ENCODE assay signal across 15 cellular contexts in the genomic region with DNA sequence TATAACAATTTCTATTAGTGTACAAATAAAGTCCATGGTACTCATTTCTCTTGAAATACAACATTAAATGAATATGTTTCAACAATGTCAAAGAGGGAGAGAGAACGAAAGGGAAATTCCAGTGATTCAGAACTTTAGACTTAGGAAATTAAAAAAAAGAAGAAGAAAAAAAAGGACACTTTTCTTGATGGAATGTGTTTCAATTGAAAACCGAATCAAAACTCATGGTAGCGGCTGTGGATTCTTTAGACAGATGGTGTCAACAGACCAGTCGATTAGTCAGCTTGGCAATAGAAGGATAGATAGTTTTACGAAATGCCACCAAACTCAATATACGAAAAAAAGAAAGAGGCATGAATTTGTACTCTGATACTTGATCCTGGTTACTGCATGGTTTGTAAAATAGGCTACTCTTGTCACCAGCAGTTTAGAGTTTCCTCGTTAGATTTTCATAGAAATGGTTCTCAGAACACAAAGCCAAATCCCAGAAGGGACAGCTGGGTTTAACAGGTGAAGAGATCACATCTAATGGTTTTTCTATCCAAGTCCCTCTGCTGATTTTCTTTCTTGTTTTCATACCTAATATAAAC.
DNase-seq lines count a peak whose midpoint lies in the region; TF ChIP-seq lines count a peak whose summit lies in the region.
"Had no signal": no experiment of that assay in that cellular context is flagged by ENCODE, and none has a peak within 500 bp of the region (broad histone marks: within the 10 kb centered on the region; RNA-seq: fewer than 3 reads in every experiment).

No MANE protein-coding gene starts in this region.

- no TSS peak for BruUV-seq in A673 (replicated peaks; lab: Mats Ljungman, UMichigan)

- peak overlapping the region; percentile 47 for H3K27ac ChIP-seq in A673 (ENCODE audit: low read depth, low read length, poor library complexity, severe bottlenecking)
- H3K27ac ChIP-seq: colonic mucosa, gastrocnemius medialis, uterus had no signal

- POLR2A ChIA-PET in A673 (lab: Charles Lee; ENCODE audit: low non-redundant PET): no interaction called here

- H3K4me3 ChIP-seq in A673 (ENCODE audit: low read depth, low read length, poor library complexity, severe bottlenecking) (peak overlapping the region; percentile 27), GM12865 (ENCODE audit: low read depth, low read length) (peak overlapping the region; percentile 7; the same call in 1 of the 2 replicates), WI38 (ENCODE audit: low read depth, low read length) (peak overlapping the region; percentile 25), lower leg skin (ENCODE audit: low read depth, poor library complexity, severe bottlenecking) (no peak overlapping the region)
- H3K4me3 ChIP-seq: colonic mucosa, uterus had no signal

- H3K9me3 ChIP-seq in A673 (ENCODE audit: low read depth, low read length, poor library complexity, severe bottlenecking): no peaks in the 10 kb centered on the region
- H3K9me3 ChIP-seq: colonic mucosa, gastrocnemius medialis, uterus had no signal

- H3K36me3 ChIP-seq in A673 (ENCODE audit: insufficient read depth, low read length, poor library complexity, severe bottlenecking): no peaks in the 10 kb centered on the region
- H3K36me3 ChIP-seq: colonic mucosa, gastrocnemius medialis, uterus had no signal

- CTCF ChIA-PET in A673 (lab: Charles Lee): no interaction called here

- DNase-seq in A673 (ENCODE audit: low spot score) (no peak), GM12865 (ENCODE audit: low read depth) (no peak), kidney glomerular epithelial cell (lab: John Stamatoyannopoulos, UW) (peak; percentile 46), DMS79 (lab: John Stamatoyannopoulos, UW) (no peak), pons (ENCODE audit: low spot score) (no peak), lower leg skin (ENCODE audit: low spot score in 2 of 2) (no peak)
- DNase-seq in activated CD8-positive, alpha-beta memory T cell treated with anti-CD3 and anti-CD28 coated beads, Interleukin-2, amount 50 U/mL, for 4 hours: no peak
- DNase-seq: activated naive CD4-positive, alpha-beta T cell treated with anti-CD3 and anti-CD28 coated beads, Interleukin-2, amount 10 ng/mL, durations not matched to agents 7 days and 5 days; colonic mucosa; gastrocnemius medialis; NCI-H345; nucleus accumbens; T-helper 9 cell; uterus had no signal

- TF ChIP-seq CTCF in A673 (conservative IDR thresholded peaks at IDR 0.05; ENCODE audit: low read depth, low read length) (no peak), GM12865 (IDR thresholded peaks at IDR 0.05; ENCODE audit: insufficient read depth, low read depth, low read length, missing control alignments) (no peak), WI38 (IDR thresholded peaks at IDR 0.05; ENCODE audit: low read depth, low read length) (no peak), lower leg skin (IDR thresholded peaks at IDR 0.05) (no peak)

- H3K4me1 ChIP-seq in A673 (ENCODE audit: insufficient read depth, low read length, poor library complexity, severe bottlenecking): peaks cover 72% of the 10 kb centered on the region
- H3K4me1 ChIP-seq: colonic mucosa, uterus had no signal

- TF ChIP-seq POLR2A in lower leg skin (IDR thresholded peaks at IDR 0.05): no peak

- no peaks in the 10 kb centered on the region for H3K27me3 ChIP-seq in A673 (replicated peaks; ENCODE audit: insufficient read depth, low read depth, low read length, poor library complexity)
- H3K27me3 ChIP-seq: colonic mucosa, gastrocnemius medialis, uterus had no signal

- WGBS in lower leg skin, 2 donors: 46 to 52% methylated on average over 7 of the region's 7 CpGs

- intact Hi-C loops in A673 (cut with micrococcal nuclease; ENCODE audit: unreplicated experiment): no loop called here
- intact Hi-C loops in lower leg skin (cut with DNase I; ENCODE audit: low total_unique reads): no loop called here
